In the genomic region with DNA sequence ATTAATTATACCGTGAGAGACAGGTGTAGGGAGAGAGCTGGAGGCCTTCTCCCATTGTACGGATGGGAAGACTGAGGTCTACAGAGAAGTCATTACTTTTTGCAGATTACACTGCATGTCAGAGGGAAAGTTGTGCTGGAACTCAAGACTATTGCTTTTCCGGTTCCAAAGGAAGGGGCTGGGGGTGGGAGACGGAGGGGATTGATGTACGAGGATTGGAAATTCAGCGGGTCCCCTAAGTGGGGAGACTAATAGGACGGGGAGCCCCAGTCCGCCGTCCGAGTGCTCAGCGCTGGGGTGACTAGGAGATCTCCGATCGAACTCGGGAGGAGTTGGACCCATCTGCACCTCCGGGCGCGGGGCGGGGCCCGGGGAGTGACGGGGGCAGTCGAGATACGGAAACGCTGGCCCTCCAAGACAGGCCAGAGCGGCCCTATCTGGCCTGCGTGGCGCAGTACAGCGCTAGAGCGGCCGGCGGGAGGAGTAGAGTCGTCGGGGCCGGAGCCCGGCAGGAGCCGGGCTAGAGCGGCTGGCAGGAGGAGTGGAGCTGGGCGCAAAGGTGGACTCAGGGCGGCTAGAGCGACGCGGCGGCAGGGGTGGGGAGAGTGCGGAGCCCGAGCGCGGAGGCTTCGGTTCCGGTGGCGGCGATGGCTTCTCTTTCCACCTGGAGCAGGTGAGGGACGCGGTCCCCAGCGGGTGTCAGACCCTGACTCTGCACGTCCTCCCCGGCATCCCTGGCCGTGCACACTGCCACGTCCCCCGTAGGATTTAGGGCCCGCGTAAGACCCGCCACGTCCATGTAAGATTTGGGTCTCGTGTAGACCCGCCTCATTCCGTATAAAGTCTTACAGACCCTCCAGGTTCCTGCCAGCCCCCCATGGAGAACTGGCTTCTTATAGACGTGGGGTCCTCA, we compare ENCODE assay signal across 8 cellular contexts. TPM values are rescaled to one million over a fixed set of nuclear protein-coding genes. Genes with fewer than 3 reads are reported as not detected.
DNase-seq lines count a peak whose midpoint lies in the region; ATAC-seq and TF ChIP-seq lines count a peak whose summit lies in the region.

No MANE protein-coding gene starts in this region.

- H3K4me1 ChIP-seq in BLaER1 treated with 17β-estradiol and CSF1 and Interleukin-3, amounts not matched to agents 10 nM and 100 nM, result peaks cover 64 to 83% (median 79%) of the 10 kb centered on the region in 10 experiments
- H3K4me1 ChIP-seq in left lung, result peaks cover 24 to 70% of the 10 kb centered on the region in 2 donors

- H3K4me2 ChIP-seq in BLaER1 treated with 17β-estradiol and CSF1 and Interleukin-3, amounts not matched to agents 10 nM and 100 nM, result peak overlapping the region; percentile 82 to 99 (median 98)

- H3K9me3 Mint-ChIP-seq in activated CD4-positive, alpha-beta T cell treated with anti-CD3 and anti-CD28 coated beads, Interleukin-2, amount 10 ng/mL, durations not matched to agents 7 days and 5 days, result no peaks in the 10 kb centered on the region

- intact Hi-C loops in left lung (cut with DNase I), result no loop called here

- H3K9me3 ChIP-seq in BLaER1 treated with 17β-estradiol and CSF1 and Interleukin-3, amounts not matched to agents 10 nM and 100 nM (replicated peaks in 1 of 11), result no peaks in the 10 kb centered on the region
- H3K9me3 ChIP-seq in left lung, result no peaks in the 10 kb centered on the region

- H3K4me3 Mint-ChIP-seq in activated CD4-positive, alpha-beta T cell treated with anti-CD3 and anti-CD28 coated beads, Interleukin-2, amount 10 ng/mL, durations not matched to agents 7 days and 5 days, result peak overlapping the region; percentile 83

- H3K9ac ChIP-seq in BLaER1 treated with 17β-estradiol and CSF1 and Interleukin-3, amounts not matched to agents 10 nM and 100 nM, result peak overlapping the region; percentile 86 to 97 (median 95)

- peak overlapping the region; percentile 76 to 98 (median 96) for H3K27ac ChIP-seq in BLaER1 treated with 17β-estradiol and CSF1 and Interleukin-3, amounts not matched to agents 10 nM and 100 nM
- H3K27ac ChIP-seq in left lung, result peak overlapping the region; percentile 94 to 99

- no peaks in the 10 kb centered on the region for H3K27me3 Mint-ChIP-seq in activated CD4-positive, alpha-beta T cell treated with anti-CD3 and anti-CD28 coated beads, Interleukin-2, amount 10 ng/mL, durations not matched to agents 7 days and 5 days

- H3K27me3 ChIP-seq in BLaER1 treated with 17β-estradiol and CSF1 and Interleukin-3, amounts not matched to agents 10 nM and 100 nM, result no peaks in the 10 kb centered on the region
- H3K27me3 ChIP-seq in left lung, result no peaks in the 10 kb centered on the region

- TF ChIP-seq CTCF in left lung (IDR thresholded peaks at IDR 0.05), result no peak

- DNase-seq in GM19240 (ENCODE audit: insufficient read length, low spot score), result peak; percentile 98
- DNase-seq in NCI-H524 treated with DMSO at 0.1 percent for 48 hours (lab: John Stamatoyannopoulos, UW), result peak; percentile 91
- DNase-seq in activated CD4-positive, alpha-beta T cell treated with anti-CD3 and anti-CD28 coated beads, Interleukin-2, amount 10 ng/mL, durations not matched to agents 7 days and 5 days, result peak; percentile 90
- DNase-seq in dedifferentiated amniotic fluid mesenchymal stem cell (ENCODE audit: extremely low spot score), result peak; percentile 90
- DNase-seq in left lung, result peak; percentile 96 to 99
- peak; percentile 79 for DNase-seq in stimulated activated CD4-positive, alpha-beta T cell treated with anti-CD3 and anti-CD28 coated beads, Interleukin-2, amount 100 ng/mL, for 4 hours (ENCODE audit: low read depth)

- ATAC-seq in HG03457 (IDR thresholded peaks at IDR 0.05; ENCODE audit: unreplicated experiment), result peak; percentile 50
- peak; percentile 85 for ATAC-seq in left lung

- H3K36me3 Mint-ChIP-seq in activated CD4-positive, alpha-beta T cell treated with anti-CD3 and anti-CD28 coated beads, Interleukin-2, amount 10 ng/mL, durations not matched to agents 7 days and 5 days (ENCODE audit: low read depth), result peaks cover 57% of the 10 kb centered on the region

- H3K27ac Mint-ChIP-seq in activated CD4-positive, alpha-beta T cell treated with anti-CD3 and anti-CD28 coated beads, Interleukin-2, amount 10 ng/mL, durations not matched to agents 7 days and 5 days, result peak overlapping the region; percentile 94

- CTCF ChIA-PET in activated CD4-positive, alpha-beta T cell treated with anti-CD3 and anti-CD28 coated beads, Interleukin-2, amount 10 ng/mL, durations not matched to agents 7 days and 5 days (lab: Charles Lee), result interaction anchor here (1.1 to 5.4 kb wide), 5 partner anchors 12 to 67 kb away, joined by 3 to 44 read pairs (median 7); a partner anchor contains a TSS

- H3K4me3 ChIP-seq in BLaER1 treated with 17β-estradiol and CSF1 and Interleukin-3, amounts not matched to agents 10 nM and 100 nM, result peak overlapping the region; percentile 73 to 96 (median 88)
- H3K4me3 ChIP-seq in left lung, result peak overlapping the region; percentile 98 to 99

- peaks cover 46 to 52% (median 48%) of the 10 kb centered on the region in 11 experiments for H4K20me1 ChIP-seq in BLaER1 treated with 17β-estradiol and CSF1 and Interleukin-3, amounts not matched to agents 10 nM and 100 nM

- peaks cover 51% of the 10 kb centered on the region for H3K4me1 Mint-ChIP-seq in activated CD4-positive, alpha-beta T cell treated with anti-CD3 and anti-CD28 coated beads, Interleukin-2, amount 10 ng/mL, durations not matched to agents 7 days and 5 days

- POLR2A ChIA-PET in activated CD4-positive, alpha-beta T cell treated with anti-CD3 and anti-CD28 coated beads, Interleukin-2, amount 10 ng/mL, durations not matched to agents 7 days and 5 days (lab: Charles Lee), result no interaction called here

- H3K36me3 ChIP-seq in BLaER1 treated with 17β-estradiol and CSF1 and Interleukin-3, amounts not matched to agents 10 nM and 100 nM, result peaks cover 14 to 52% (median 29%) of the 10 kb centered on the region in 11 experiments
- H3K36me3 ChIP-seq in left lung, result peaks cover 0 to 21% of the 10 kb centered on the region in 2 donors

RNA-seq across cellular contexts. Expression of a gene that starts 1.1 kb away (rescaled TPM):
- total RNA-seq in activated CD4-positive, alpha-beta T cell treated with anti-CD3 and anti-CD28 coated beads, Interleukin-2, amount 10 ng/mL, durations not matched to agents 7 days and 5 days, result 100 to 1,000 TPM; 663 to 761 TPM
- total RNA-seq in left lung, result 100 to 1,000 TPM; 129 to 202 TPM

RNA-seq across cellular contexts. Expression of a gene that starts 7.0 kb away (rescaled TPM):
- total RNA-seq in activated CD4-positive, alpha-beta T cell treated with anti-CD3 and anti-CD28 coated beads, Interleukin-2, amount 10 ng/mL, durations not matched to agents 7 days and 5 days, result 1 to 10 TPM; 2.9 to 4.7 TPM
- 1 to 10 TPM in 1 of 2 donors, under 1 TPM in 1; 0.99 to 2.1 TPM for total RNA-seq in left lung

RNA-seq across cellular contexts. Expression of a gene that starts 24.0 kb away (rescaled TPM):
- 1,000 to 10,000 TPM; 2,679 to 3,011 TPM for total RNA-seq in activated CD4-positive, alpha-beta T cell treated with anti-CD3 and anti-CD28 coated beads, Interleukin-2, amount 10 ng/mL, durations not matched to agents 7 days and 5 days
- total RNA-seq in left lung, result 1,000 to 10,000 TPM; 1,560 to 2,044 TPM

RNA-seq across cellular contexts. Expression of a gene that starts 39.2 kb away (rescaled TPM):
- total RNA-seq in activated CD4-positive, alpha-beta T cell treated with anti-CD3 and anti-CD28 coated beads, Interleukin-2, amount 10 ng/mL, durations not matched to agents 7 days and 5 days, result not detected
- not detected for total RNA-seq in left lung

RNA-seq across cellular contexts. Expression of a gene that starts 39.6 kb away (rescaled TPM):
- not detected for total RNA-seq in activated CD4-positive, alpha-beta T cell treated with anti-CD3 and anti-CD28 coated beads, Interleukin-2, amount 10 ng/mL, durations not matched to agents 7 days and 5 days
- total RNA-seq in left lung, result not detected

Comparison
In these comparisons a context has a peak if more than half of its experiments do, and no peak if none do; other contexts are left out.
1. Peak in every context shown above with its lines: DNase-seq, ATAC-seq, H3K4me3 ChIP-seq and H3K27ac ChIP-seq.